Comparison of ENCODE assay signal across 14 cellular contexts in genomic region chr15:90880381-90881145, GRCh38. TPM values are rescaled to one million over a fixed set of nuclear protein-coding genes. Genes with fewer than 3 reads are reported as not detected.
DNase-seq lines count a peak whose midpoint lies in the region; ATAC-seq, FAIRE-seq and TF ChIP-seq lines count a peak whose summit lies in the region.
"Had no signal": no experiment of that assay in that cellular context is flagged by ENCODE, and none has a peak within 500 bp of the region (broad histone marks: within the 10 kb centered on the region; RNA-seq: fewer than 3 reads in every experiment).

No MANE protein-coding gene starts in this region.

- H3K27ac ChIP-seq in K562 (ENCODE audit: extremely low read depth, low read depth, low read length) (no peak overlapping the region), neutrophil (peak overlapping the region; percentile 39), esophagus muscularis mucosa (replicated peaks in 1 of 4) (no peak overlapping the region)
- H3K27ac ChIP-seq: HL-60 had no signal

- BruUV-seq in K562 (replicated peaks; lab: Mats Ljungman, UMichigan): no TSS peak

- H3K4me3 ChIP-seq in K562 (no peak overlapping the region), neutrophil (ENCODE audit: low read depth in 1 of 2, low read length in 1 of 2) (no peak overlapping the region), esophagus muscularis mucosa (no peak overlapping the region)
- H3K4me3 ChIP-seq: GM23338 had no signal

- H3K4me1 ChIP-seq in K562 (replicated peaks in 1 of 2; ENCODE audit: control insufficient read depth in 2 of 2, insufficient read depth in 2 of 2, low read length in 2 of 2) (peaks cover 3 to 66% of the 10 kb centered on the region in 2 experiments; a peak in 4 of 5 replicates), neutrophil (ENCODE audit: control insufficient read depth in 1 of 2, insufficient read depth in 1 of 2, low read depth in 1 of 2, low read length in 1 of 2) (peaks cover 16 to 18% of the 10 kb centered on the region in 2 experiments), esophagus muscularis mucosa (peaks cover 15 to 34% (median 32%) of the 10 kb centered on the region in 4 donors)

- H3K9me3 ChIP-seq in T-helper 17 cell (ENCODE audit: control insufficient read depth, low read length, poor library complexity, severe bottlenecking) (no peaks in the 10 kb centered on the region), K562 (replicated peaks; ENCODE audit: control insufficient read depth, insufficient read depth, low read depth, low read length) (no peaks in the 10 kb centered on the region), neutrophil (no peaks in the 10 kb centered on the region), esophagus muscularis mucosa (no peaks in the 10 kb centered on the region)

- no peak overlapping the region for H3K4me2 ChIP-seq in K562 (ENCODE audit: insufficient read depth, low read length)
- H3K4me2 ChIP-seq: GM23338 had no signal

- POLR2A ChIA-PET in K562 (lab: Yijun Ruan, JAX): interaction anchor here (0.7 to 1.7 kb wide), 4 partner anchors 9 to 46 kb away, joined by 3 to 8 read pairs (median 3); no protein-coding TSS in a partner anchor

- FAIRE-seq in K562 (lab: Jason Lieb, UNC): no peak
- FAIRE-seq: GM12891 had no signal

- ATAC-seq in activated CD8-positive, alpha-beta memory T cell treated with anti-CD3 and anti-CD28 coated beads, Interleukin-2, amount 10 ng/mL, durations not matched to agents 7 days and 5 days: no peak
- ATAC-seq in T-helper 17 cell: no peak
- ATAC-seq in K562: no peak
- ATAC-seq: GM23338 had no signal

- TF ChIP-seq RAD21 in K562 (CRISPR knock-in tag; conservative IDR thresholded peaks at IDR 0.05 in 1 of 2, IDR thresholded peaks at IDR 0.05 in 1 of 2): no peak

- no peak overlapping the region for H3K4me3 Mint-ChIP-seq in activated CD8-positive, alpha-beta memory T cell treated with anti-CD3 and anti-CD28 coated beads, Interleukin-2, amount 10 ng/mL, durations not matched to agents 7 days and 5 days
- no peak overlapping the region for H3K4me3 Mint-ChIP-seq in T-helper 17 cell
- H3K4me3 Mint-ChIP-seq: CD4-positive, alpha-beta T cell; GM23338 had no signal

- TF ChIP-seq CTCF in K562 (IDR thresholded peaks at IDR 0.05 in 2 of 3, conservative IDR thresholded peaks at IDR 0.05 in 1 of 3; ENCODE audit: insufficient read depth in 2 of 3, low read depth in 1 of 3, low read length in 3 of 3): no peak
- TF ChIP-seq CTCF in neutrophil (IDR thresholded peaks at IDR 0.05): no peak
- no peak for TF ChIP-seq CTCF in esophagus muscularis mucosa (IDR thresholded peaks at IDR 0.05)

- peaks cover 6% of the 10 kb centered on the region; the same call in 1 of the 2 replicates for H4K20me1 ChIP-seq in K562 (replicated peaks; ENCODE audit: control insufficient read depth, insufficient read depth, low read length)

- H3K27me3 ChIP-seq in K562 (ENCODE audit: control insufficient read depth in 2 of 2, insufficient read depth in 2 of 2, low read length in 2 of 2): no peaks in the 10 kb centered on the region
- H3K27me3 ChIP-seq in neutrophil: no peaks in the 10 kb centered on the region
- H3K27me3 ChIP-seq in esophagus muscularis mucosa: no peaks in the 10 kb centered on the region

- TF ChIP-seq EP300 in K562 (IDR thresholded peaks at IDR 0.05; ENCODE audit: low read length): no peak
- no peak for TF ChIP-seq EP300 in esophagus muscularis mucosa (IDR thresholded peaks at IDR 0.05)

- no peak overlapping the region for H2AFZ ChIP-seq in K562 (ENCODE audit: low read depth, low read length)
- H2AFZ ChIP-seq: GM23338 had no signal

- H3K36me3 ChIP-seq in K562 (ENCODE audit: control insufficient read depth, insufficient read depth, low read length): peaks cover 80% of the 10 kb centered on the region
- H3K36me3 ChIP-seq in neutrophil: peaks cover 74% of the 10 kb centered on the region
- peaks cover 50 to 72% (median 71%) of the 10 kb centered on the region in 4 donors for H3K36me3 ChIP-seq in esophagus muscularis mucosa

- in situ Hi-C loops in K562 (cut with MboI): loop anchor here (10.0 kb wide), 1 partner anchor 566 kb away; no protein-coding TSS in a partner anchor

- no peak for DNase-seq in activated CD8-positive, alpha-beta memory T cell treated with anti-CD3 and anti-CD28 coated beads, Interleukin-2, amount 10 ng/mL, durations not matched to agents 7 days and 5 days
- no peak for DNase-seq in activated CD8-positive, alpha-beta memory T cell treated with anti-CD3 and anti-CD28 coated beads, Interleukin-2, amount 50 U/mL, for 48 hours
- DNase-seq in T-helper 17 cell: no peak
- no peak for DNase-seq in K562 (ENCODE audit: extremely low read depth in 1 of 4, low spot score in 3 of 4)
- no peak for DNase-seq in hepatic stellate cell (ENCODE audit: low spot score)
- DNase-seq in esophagus muscularis mucosa (ENCODE audit: extremely low spot score): no peak
- DNase-seq: ACHN; C1 segment of cervical spinal cord; CD4-positive, alpha-beta T cell; DMS79 had no signal

- CTCF ChIA-PET in activated CD8-positive, alpha-beta memory T cell treated with anti-CD3 and anti-CD28 coated beads, Interleukin-2, amount 10 ng/mL, durations not matched to agents 7 days and 5 days (lab: Charles Lee): no interaction called here
- CTCF ChIA-PET in K562 (lab: Yijun Ruan, JAX; ENCODE audit: low intra/inter-chr PET ratio): no interaction called here

- intact Hi-C loops in K562 (cut with micrococcal nuclease) (loop anchor here (10.0 kb wide), 1 partner anchor 556 kb away; no protein-coding TSS in a partner anchor), esophagus muscularis mucosa (cut with DNase I) (no loop called here)

- peaks cover 54% of the 10 kb centered on the region for H3K36me3 Mint-ChIP-seq in activated CD8-positive, alpha-beta memory T cell treated with anti-CD3 and anti-CD28 coated beads, Interleukin-2, amount 10 ng/mL, durations not matched to agents 7 days and 5 days
- H3K36me3 Mint-ChIP-seq in T-helper 17 cell (ENCODE audit: low read depth): peaks cover 2% of the 10 kb centered on the region

- peaks cover 3% of the 10 kb centered on the region for H3K9me1 ChIP-seq in K562 (ENCODE audit: control insufficient read depth, insufficient read depth, low read length)

- H3K27me3 Mint-ChIP-seq in activated CD8-positive, alpha-beta memory T cell treated with anti-CD3 and anti-CD28 coated beads, Interleukin-2, amount 10 ng/mL, durations not matched to agents 7 days and 5 days: no peaks in the 10 kb centered on the region
- H3K27me3 Mint-ChIP-seq in T-helper 17 cell: no peaks in the 10 kb centered on the region

- 0 out of 4 replicates have a peak overlapping the region, but pooled peaks of 1 of the 2 experiments have one; percentile 64 for H3K9ac ChIP-seq in K562 (ENCODE audit: insufficient read depth in 1 of 2, low read depth in 2 of 2, low read length in 2 of 2)

- peaks cover 10% of the 10 kb centered on the region for H3K79me2 ChIP-seq in K562 (ENCODE audit: control insufficient read depth, insufficient read depth, low read length)

- no peaks in the 10 kb centered on the region for H3K9me3 Mint-ChIP-seq in activated CD8-positive, alpha-beta memory T cell treated with anti-CD3 and anti-CD28 coated beads, Interleukin-2, amount 10 ng/mL, durations not matched to agents 7 days and 5 days (ENCODE audit: low read depth)
- H3K9me3 Mint-ChIP-seq: CD4-positive, alpha-beta T cell; GM23338 had no signal

- 82% methylated on average over 15 of the region's 16 CpGs for WGBS in K562 (ENCODE audit: insufficient coverage, low coverage, missing lambda C conversion rate)
- WGBS in esophagus muscularis mucosa: 77% methylated on average over 9 of the region's 16 CpGs

- H3K4me1 Mint-ChIP-seq in activated CD8-positive, alpha-beta memory T cell treated with anti-CD3 and anti-CD28 coated beads, Interleukin-2, amount 10 ng/mL, durations not matched to agents 7 days and 5 days: peaks cover 82% of the 10 kb centered on the region
- H3K4me1 Mint-ChIP-seq in T-helper 17 cell: peaks cover 11% of the 10 kb centered on the region

- TF ChIP-seq POLR2A in K562 (conservative IDR thresholded peaks at IDR 0.05): 0 out of 2 replicates have a peak, but pooled peaks have one; percentile 19
- no peak for TF ChIP-seq POLR2A in esophagus muscularis mucosa (IDR thresholded peaks at IDR 0.05; ENCODE audit: low read depth)

- peak overlapping the region; percentile 28 for H3K27ac Mint-ChIP-seq in activated CD8-positive, alpha-beta memory T cell treated with anti-CD3 and anti-CD28 coated beads, Interleukin-2, amount 10 ng/mL, durations not matched to agents 7 days and 5 days
- peak overlapping the region; percentile 79 for H3K27ac Mint-ChIP-seq in T-helper 17 cell
- H3K27ac Mint-ChIP-seq: CD4-positive, alpha-beta T cell; GM23338 had no signal

RNA-seq across cellular contexts. Expression of gene FES, which starts 3.7 kb away (rescaled TPM):
- total RNA-seq in activated CD8-positive, alpha-beta memory T cell treated with anti-CD3 and anti-CD28 coated beads, Interleukin-2, amount 10 ng/mL, durations not matched to agents 7 days and 5 days: 10 to 100 TPM; 55.7 to 61.2 TPM
- total RNA-seq in T-helper 17 cell: 10 to 100 TPM in 1 of 2 donors, 1 to 10 TPM in 1; 6.0 to 12.7 TPM
- 3.7 and 18.5 TPM in 2 replicates for total RNA-seq in K562 (2011; cell fraction: chromatin; rRNA removed; ENCODE audit: low replicate concordance)
- 5.1 and 10.8 TPM in 2 replicates for total RNA-seq in K562 (2011; cell fraction: nucleolus; rRNA removed)
- 3.3 and 6.0 TPM in 2 replicates for total RNA-seq in K562 (2011; cell fraction: nucleoplasm; rRNA removed)
- 0.86 and 1.6 TPM in 2 replicates for total RNA-seq in K562 (2014; rRNA removed)
- 0.73 and 1.1 TPM in 2 replicates for total RNA-seq in K562 (2014; rRNA removed; fragmentation: Illumina TruSeq; extraction: Trizol)
- total RNA-seq in K562 (2015; rRNA removed; fragmentation: Illumina TruSeq; extraction: Trizol): 0.72 and 1.1 TPM in 2 replicates
- total RNA-seq in K562 (2021): 1.3 and 2.6 TPM in 2 replicates
- polyA plus RNA-seq in K562 (2011; rRNA removed): 0.38 and 1.0 TPM in 2 replicates
- polyA plus RNA-seq in K562 (2011; cell fraction: cytosol; rRNA removed): 0.83 and 1.2 TPM in 2 replicates
- polyA plus RNA-seq in K562 (2011; cell fraction: nucleus; rRNA removed): 4.8 and 6.6 TPM in 2 replicates
- 1.1 and 2.8 TPM in 2 replicates for polyA plus RNA-seq in K562 (2012)
- polyA plus RNA-seq in K562 (2014; fragmentation: Illumina TruSeq; extraction: Trizol): 0.55 and 0.66 TPM in 2 replicates
- polyA plus RNA-seq in K562 (2014; fragmentation: Nextera tagmentation; extraction: Ambion mirVana): under 1 TPM; 0.82 to 0.91 TPM
- polyA plus RNA-seq in K562 (2014; rRNA removed): 0.78 and 2.5 TPM in 2 replicates
- 0.14 and 0.45 TPM in 2 replicates for polyA minus RNA-seq in K562 (2011; rRNA and poly(A)+ RNA removed)
- polyA minus RNA-seq in K562 (2011; cell fraction: cytosol; rRNA and poly(A)+ RNA removed): 0.86 and 2.5 TPM in 2 replicates
- polyA minus RNA-seq in K562 (2011; cell fraction: nucleus; rRNA and poly(A)+ RNA removed): 4.0 and 4.3 TPM in 2 replicates
- total RNA-seq in esophagus muscularis mucosa: 10 to 100 TPM; 26.1 to 41.9 (median 34.0) TPM

RNA-seq across cellular contexts. Expression of gene FURIN, which starts 12.2 kb away (rescaled TPM):
- 100 to 1,000 TPM; 487 to 625 TPM for total RNA-seq in activated CD8-positive, alpha-beta memory T cell treated with anti-CD3 and anti-CD28 coated beads, Interleukin-2, amount 10 ng/mL, durations not matched to agents 7 days and 5 days
- total RNA-seq in T-helper 17 cell (100 to 1,000 TPM; 133 to 260 TPM), K562 (2014; rRNA removed) (49.9 and 69.9 TPM in 2 replicates), K562 (2014; rRNA removed; fragmentation: Illumina TruSeq; extraction: Trizol) (10.0 and 11.7 TPM in 2 replicates), K562 (2015; rRNA removed; fragmentation: Illumina TruSeq; extraction: Trizol) (34.8 and 36.0 TPM in 2 replicates), K562 (2021) (93.5 and 99.9 TPM in 2 replicates), esophagus muscularis mucosa (10 to 100 TPM; 39.0 to 84.0 (median 80.3) TPM)
- 29.3 and 88.9 TPM in 2 replicates for total RNA-seq in K562 (2011; cell fraction: chromatin; rRNA removed; ENCODE audit: low replicate concordance)
- total RNA-seq in K562 (2011; cell fraction: nucleolus; rRNA removed): 101 and 110 TPM in 2 replicates
- total RNA-seq in K562 (2011; cell fraction: nucleoplasm; rRNA removed): 63.1 TPM in 2 replicates
- polyA plus RNA-seq in K562 (2011; rRNA removed) (22.4 and 30.8 TPM in 2 replicates), K562 (2014; fragmentation: Illumina TruSeq; extraction: Trizol) (36.4 and 61.7 TPM in 2 replicates), K562 (2014; fragmentation: Nextera tagmentation; extraction: Ambion mirVana) (1 to 10 TPM in 1 of 2 experiments, under 1 TPM in 1; 0.92 to 1.1 TPM), K562 (2014; rRNA removed) (49.1 and 50.3 TPM in 2 replicates)
- polyA plus RNA-seq in K562 (2011; cell fraction: cytosol; rRNA removed): 31.2 and 60.1 TPM in 2 replicates
- 42.7 and 71.3 TPM in 2 replicates for polyA plus RNA-seq in K562 (2011; cell fraction: nucleus; rRNA removed)
- polyA plus RNA-seq in K562 (2012): 74.8 and 95.4 TPM in 2 replicates
- 12.3 and 17.9 TPM in 2 replicates for polyA minus RNA-seq in K562 (2011; rRNA and poly(A)+ RNA removed)
- polyA minus RNA-seq in K562 (2011; cell fraction: cytosol; rRNA and poly(A)+ RNA removed): 47.5 and 65.9 TPM in 2 replicates
- 24.6 and 32.0 TPM in 2 replicates for polyA minus RNA-seq in K562 (2011; cell fraction: nucleus; rRNA and poly(A)+ RNA removed)

RNA-seq across cellular contexts. Expression of gene MAN2A2, which starts 22.5 kb away (rescaled TPM):
- 100 to 1,000 TPM; 174 to 183 TPM for total RNA-seq in activated CD8-positive, alpha-beta memory T cell treated with anti-CD3 and anti-CD28 coated beads, Interleukin-2, amount 10 ng/mL, durations not matched to agents 7 days and 5 days
- 100 to 1,000 TPM; 159 to 186 TPM for total RNA-seq in T-helper 17 cell
- total RNA-seq in K562 (2011; cell fraction: chromatin; rRNA removed; ENCODE audit: low replicate concordance): 447 and 1,128 TPM in 2 replicates
- total RNA-seq in K562 (2011; cell fraction: nucleolus; rRNA removed): 692 and 704 TPM in 2 replicates
- total RNA-seq in K562 (2011; cell fraction: nucleoplasm; rRNA removed): 460 and 506 TPM in 2 replicates
- total RNA-seq in K562 (2014; rRNA removed): 35.0 and 53.7 TPM in 2 replicates
- total RNA-seq in K562 (2014; rRNA removed; fragmentation: Illumina TruSeq; extraction: Trizol): 20.6 and 25.0 TPM in 2 replicates
- 43.3 and 43.4 TPM in 2 replicates for total RNA-seq in K562 (2015; rRNA removed; fragmentation: Illumina TruSeq; extraction: Trizol)
- 116 and 151 TPM in 2 replicates for total RNA-seq in K562 (2021)
- polyA plus RNA-seq in K562 (2011; rRNA removed): 71.7 and 195 TPM in 2 replicates
- 119 and 133 TPM in 2 replicates for polyA plus RNA-seq in K562 (2011; cell fraction: cytosol; rRNA removed)
- polyA plus RNA-seq in K562 (2011; cell fraction: nucleus; rRNA removed): 1,870 and 1,995 TPM in 2 replicates
- polyA plus RNA-seq in K562 (2012): 92.0 and 210 TPM in 2 replicates
- 130 and 131 TPM in 2 replicates for polyA plus RNA-seq in K562 (2014; fragmentation: Illumina TruSeq; extraction: Trizol)
- polyA plus RNA-seq in K562 (2014; fragmentation: Nextera tagmentation; extraction: Ambion mirVana): 10 to 100 TPM in 1 of 2 experiments, 1 to 10 TPM in 1; 7.3 to 13.7 TPM
- polyA plus RNA-seq in K562 (2014; rRNA removed): 114 and 121 TPM in 2 replicates
- polyA minus RNA-seq in K562 (2011; rRNA and poly(A)+ RNA removed): 30.7 and 41.4 TPM in 2 replicates
- polyA minus RNA-seq in K562 (2011; cell fraction: cytosol; rRNA and poly(A)+ RNA removed): 71.5 and 84.4 TPM in 2 replicates
- 264 and 379 TPM in 2 replicates for polyA minus RNA-seq in K562 (2011; cell fraction: nucleus; rRNA and poly(A)+ RNA removed)
- 10 to 100 TPM; 27.0 to 80.9 (median 31.7) TPM for total RNA-seq in esophagus muscularis mucosa

RNA-seq across cellular contexts. Expression of gene HDDC3, which starts 51.8 kb away (rescaled TPM):
- total RNA-seq in activated CD8-positive, alpha-beta memory T cell treated with anti-CD3 and anti-CD28 coated beads, Interleukin-2, amount 10 ng/mL, durations not matched to agents 7 days and 5 days: 10 to 100 TPM; 33.2 to 39.3 TPM
- total RNA-seq in T-helper 17 cell: 10 to 100 TPM; 11.1 to 12.9 TPM
- total RNA-seq in K562 (2011; cell fraction: chromatin; rRNA removed; ENCODE audit: low replicate concordance): 27.3 and 60.3 TPM in 2 replicates
- 59.5 and 62.4 TPM in 2 replicates for total RNA-seq in K562 (2011; cell fraction: nucleolus; rRNA removed)
- total RNA-seq in K562 (2011; cell fraction: nucleoplasm; rRNA removed): 46.9 and 47.9 TPM in 2 replicates
- total RNA-seq in K562 (2014; rRNA removed): 54.1 and 64.9 TPM in 2 replicates
- total RNA-seq in K562 (2014; rRNA removed; fragmentation: Illumina TruSeq; extraction: Trizol): 28.2 and 33.0 TPM in 2 replicates
- 36.6 and 36.9 TPM in 2 replicates for total RNA-seq in K562 (2015; rRNA removed; fragmentation: Illumina TruSeq; extraction: Trizol)
- 42.6 and 43.0 TPM in 2 replicates for total RNA-seq in K562 (2021)
- polyA plus RNA-seq in K562 (2011; rRNA removed): 30.8 and 33.4 TPM in 2 replicates
- polyA plus RNA-seq in K562 (2011; cell fraction: cytosol; rRNA removed): 37.1 and 49.7 TPM in 2 replicates
- 37.0 and 41.5 TPM in 2 replicates for polyA plus RNA-seq in K562 (2011; cell fraction: nucleus; rRNA removed)
- 29.7 and 31.4 TPM in 2 replicates for polyA plus RNA-seq in K562 (2012)
- 51.7 and 54.2 TPM in 2 replicates for polyA plus RNA-seq in K562 (2014; fragmentation: Illumina TruSeq; extraction: Trizol)
- polyA plus RNA-seq in K562 (2014; fragmentation: Nextera tagmentation; extraction: Ambion mirVana): 10 to 100 TPM; 14.9 to 21.3 TPM
- 55.8 and 65.8 TPM in 2 replicates for polyA plus RNA-seq in K562 (2014; rRNA removed)
- polyA minus RNA-seq in K562 (2011; rRNA and poly(A)+ RNA removed): 21.5 and 26.2 TPM in 2 replicates
- polyA minus RNA-seq in K562 (2011; cell fraction: cytosol; rRNA and poly(A)+ RNA removed): 10.3 and 15.1 TPM in 2 replicates
- 28.9 and 44.4 TPM in 2 replicates for polyA minus RNA-seq in K562 (2011; cell fraction: nucleus; rRNA and poly(A)+ RNA removed)
- total RNA-seq in esophagus muscularis mucosa: 1 to 10 TPM; 5.1 to 7.9 (median 6.0) TPM

RNA-seq across cellular contexts. Expression of gene UNC45A, which starts 54.5 kb away (rescaled TPM):
- total RNA-seq in activated CD8-positive, alpha-beta memory T cell treated with anti-CD3 and anti-CD28 coated beads, Interleukin-2, amount 10 ng/mL, durations not matched to agents 7 days and 5 days: 10 to 100 TPM; 76.3 to 84.4 TPM
- total RNA-seq in T-helper 17 cell: 10 to 100 TPM; 36.9 to 38.3 TPM
- 131 and 331 TPM in 2 replicates for total RNA-seq in K562 (2011; cell fraction: chromatin; rRNA removed; ENCODE audit: low replicate concordance)
- 205 and 228 TPM in 2 replicates for total RNA-seq in K562 (2011; cell fraction: nucleolus; rRNA removed)
- 113 and 152 TPM in 2 replicates for total RNA-seq in K562 (2011; cell fraction: nucleoplasm; rRNA removed)
- 59.8 and 65.2 TPM in 2 replicates for total RNA-seq in K562 (2014; rRNA removed)
- total RNA-seq in K562 (2014; rRNA removed; fragmentation: Illumina TruSeq; extraction: Trizol): 19.2 and 22.6 TPM in 2 replicates
- total RNA-seq in K562 (2015; rRNA removed; fragmentation: Illumina TruSeq; extraction: Trizol): 47.7 and 52.5 TPM in 2 replicates
- total RNA-seq in K562 (2021): 79.0 and 79.3 TPM in 2 replicates
- 43.7 and 56.7 TPM in 2 replicates for polyA plus RNA-seq in K562 (2011; rRNA removed)
- polyA plus RNA-seq in K562 (2011; cell fraction: cytosol; rRNA removed): 46.7 and 62.9 TPM in 2 replicates
- polyA plus RNA-seq in K562 (2011; cell fraction: nucleus; rRNA removed): 163 and 164 TPM in 2 replicates
- 75.1 and 75.7 TPM in 2 replicates for polyA plus RNA-seq in K562 (2012)
- 35.7 and 46.7 TPM in 2 replicates for polyA plus RNA-seq in K562 (2014; fragmentation: Illumina TruSeq; extraction: Trizol)
- polyA plus RNA-seq in K562 (2014; fragmentation: Nextera tagmentation; extraction: Ambion mirVana): 10 to 100 TPM; 22.4 to 23.1 TPM
- polyA plus RNA-seq in K562 (2014; rRNA removed): 54.5 and 55.5 TPM in 2 replicates
- polyA minus RNA-seq in K562 (2011; rRNA and poly(A)+ RNA removed): 51.9 and 58.7 TPM in 2 replicates
- 50.4 and 51.9 TPM in 2 replicates for polyA minus RNA-seq in K562 (2011; cell fraction: cytosol; rRNA and poly(A)+ RNA removed)
- 51.0 and 77.4 TPM in 2 replicates for polyA minus RNA-seq in K562 (2011; cell fraction: nucleus; rRNA and poly(A)+ RNA removed)
- 100 to 1,000 TPM in 1 of 4 donors, 10 to 100 TPM in 3; 88.6 to 113 (median 93.2) TPM for total RNA-seq in esophagus muscularis mucosa
